17 cellular contexts compared by ENCODE assay signal in genomic region chr6:37452522-37452921, GRCh38.
"Had no signal": no experiment of that assay in that cellular context is flagged by ENCODE, and none has a peak within 500 bp of the region (broad histone marks: within the 10 kb centered on the region; RNA-seq: fewer than 3 reads in every experiment).

No MANE protein-coding gene starts in this region.

- ATAC-seq: gastrocnemius medialis; left ventricle myocardium superior; stimulated activated naive B cell treated with anti-CD40 and anti-IgM and Interleukin-4, amounts not matched to agents 10 μg/mL and 1 μg/mL and 100 μg/mL, for 72 hours; upper lobe of right lung had no signal

- H3K4me3 ChIP-seq: adrenal gland, gastrocnemius medialis, right atrium auricular region, smooth muscle cell, suprapubic skin, upper lobe of right lung had no signal

- H3K27ac Mint-ChIP-seq: stimulated activated naive B cell treated with anti-CD40 and anti-IgM and Interleukin-4, amounts not matched to agents 10 μg/mL and 1 μg/mL and 100 μg/mL, for 72 hours had no signal

- H3K27me3 Mint-ChIP-seq: naive B cell; stimulated activated naive B cell treated with anti-CD40 and anti-IgM and Interleukin-4, amounts not matched to agents 10 μg/mL and 1 μg/mL and 100 μg/mL, for 72 hours had no signal

- H3K4me1 ChIP-seq: gastrocnemius medialis, upper lobe of right lung had no signal

- DNase-seq: activated CD4-positive, alpha-beta T cell treated with anti-CD3 and anti-CD28 coated beads for 1 hour; activated naive CD4-positive, alpha-beta T cell; activated T-cell treated with anti-CD3 and anti-CD28 coated beads, Interleukin-2, amount 50 U/mL, for 48 hours; adrenal gland; caudate nucleus; cortex of kidney; effector CD8-positive, alpha-beta T cell; gastrocnemius medialis; kidney; left ventricle myocardium superior; naive B cell; posterior cingulate gyrus; stimulated activated naive B cell treated with anti-CD40 and anti-IgM and Interleukin-4, amounts not matched to agents 10 μg/mL and 1 μg/mL and 100 μg/mL, for 72 hours; upper lobe of right lung had no signal

- H3K27me3 ChIP-seq: adrenal gland, gastrocnemius medialis, right atrium auricular region, suprapubic skin, upper lobe of right lung had no signal

- H3K4me1 Mint-ChIP-seq: stimulated activated naive B cell treated with anti-CD40 and anti-IgM and Interleukin-4, amounts not matched to agents 10 μg/mL and 1 μg/mL and 100 μg/mL, for 72 hours had no signal

- H3K27ac ChIP-seq: adrenal gland, gastrocnemius medialis, right atrium auricular region, suprapubic skin, upper lobe of right lung had no signal

- H3K9me3 ChIP-seq: adrenal gland, gastrocnemius medialis, right atrium auricular region, suprapubic skin, upper lobe of right lung had no signal

- H3K4me3 Mint-ChIP-seq: naive B cell; stimulated activated naive B cell treated with anti-CD40 and anti-IgM and Interleukin-4, amounts not matched to agents 10 μg/mL and 1 μg/mL and 100 μg/mL, for 72 hours had no signal

- H3K9me3 Mint-ChIP-seq: naive B cell; stimulated activated naive B cell treated with anti-CD40 and anti-IgM and Interleukin-4, amounts not matched to agents 10 μg/mL and 1 μg/mL and 100 μg/mL, for 72 hours had no signal
